8 cellular contexts compared by ENCODE assay signal in genomic region chr3:89113887-89114840, GRCh38. TPM values are rescaled to one million over a fixed set of nuclear protein-coding genes. Genes with fewer than 3 reads are reported as not detected.
DNase-seq lines count a peak whose midpoint lies in the region; ATAC-seq and TF ChIP-seq lines count a peak whose summit lies in the region.

No MANE protein-coding gene starts in this region.

- peak overlapping the region; percentile 39; the same call in 1 of the 2 replicates for H3K23ac ChIP-seq in IMR-90 (ENCODE audit: low read depth, low read length)

- H3K9me1 ChIP-seq in IMR-90 (ENCODE audit: insufficient read depth, low read length): no peaks in the 10 kb centered on the region; the same call in 1 of the 2 replicates

- no peaks in the 10 kb centered on the region for H3K9me3 ChIP-seq in ES-I3 (ENCODE audit: control insufficient read depth, insufficient read depth, low read length)
- no peaks in the 10 kb centered on the region for H3K9me3 ChIP-seq in IMR-90 (ENCODE audit: control insufficient read depth, insufficient read depth, low read length)

- peak overlapping the region; percentile 95 for H2AFZ ChIP-seq in IMR-90 (replicated peaks; ENCODE audit: low read length, poor library complexity)

- peak; percentile 42 for DNase-seq in IMR-90
- peak; percentile 59 for DNase-seq in epithelial cell of proximal tubule (ENCODE audit: low read depth)
- DNase-seq in mesenteric fat pad (ENCODE audit: low spot score): peak; percentile 90
- peak; percentile 82 for DNase-seq in superior temporal gyrus (ENCODE audit: extremely low spot score)
- no peak for DNase-seq in epidermal melanocyte (ENCODE audit: insufficient read length, low spot score)

- peak; percentile 94 for ATAC-seq in GM21528 (IDR thresholded peaks at IDR 0.05; ENCODE audit: low FRiP score, unreplicated experiment)
- ATAC-seq in IMR-90 (ENCODE audit: low read depth): peak; percentile 95

- H3K4me1 ChIP-seq in ES-I3 (ENCODE audit: insufficient read depth, low read length): no peaks in the 10 kb centered on the region
- H3K4me1 ChIP-seq in IMR-90 (ENCODE audit: control insufficient read depth, insufficient read depth, low read length): no peaks in the 10 kb centered on the region

- no peaks in the 10 kb centered on the region for H3K36me3 ChIP-seq in ES-I3 (ENCODE audit: insufficient read depth, low read length)
- no peaks in the 10 kb centered on the region for H3K36me3 ChIP-seq in IMR-90 (ENCODE audit: control insufficient read depth, insufficient read depth, low read length)

- H3K4ac ChIP-seq in IMR-90 (ENCODE audit: low read depth, low read length): no peak overlapping the region

- intact Hi-C loops in IMR-90 (cut with micrococcal nuclease): loop anchor here (5.0 to 10.0 kb wide), 2 partner anchors 912 to 1071 kb away; no protein-coding TSS in a partner anchor

- no peak overlapping the region for H4K91ac ChIP-seq in IMR-90 (ENCODE audit: insufficient read depth, low read depth, low read length)

- no peak overlapping the region for H2BK20ac ChIP-seq in IMR-90 (ENCODE audit: low read depth, low read length)

- no peak overlapping the region; the same call in 1 of the 2 replicates for H2BK120ac ChIP-seq in IMR-90 (ENCODE audit: low read depth, low read length)

- H2BK15ac ChIP-seq in IMR-90 (ENCODE audit: low read depth, low read length): no peak overlapping the region

- CTCF ChIA-PET in IMR-90 (lab: Yijun Ruan, JAX): interaction anchor here (0.6 kb wide), 1 partner anchor 146 kb away, joined by 4 read pairs; no protein-coding TSS in a partner anchor

- WGBS in IMR-90 (ENCODE audit: extremely low coverage in 2 of 2, insufficient read length in 1 of 2), 2 experiments: 2% methylated on average over 20 of the region's 42 CpGs; no CpG with 5 or more reads in 1 of the 2 experiments

- in situ Hi-C loops in IMR-90 (cut with MboI; ENCODE audit: low sequenced_read_pairs): no loop called here

- BruUV-seq in IMR-90 (replicated peaks; lab: Mats Ljungman, UMichigan): no TSS peak

- H3K4me3 ChIP-seq in IMR-90 (ENCODE audit: insufficient read depth, low read depth, low read length) (peak overlapping the region; percentile 58), epithelial cell of proximal tubule (ENCODE audit: low read depth, low read length) (peak overlapping the region; percentile 50)

- peak overlapping the region; percentile 63 for H3K9ac ChIP-seq in ES-I3 (ENCODE audit: low read depth, low read length)
- H3K9ac ChIP-seq in IMR-90 (ENCODE audit: low read depth, low read length): no peak overlapping the region

- H2AK9ac ChIP-seq in IMR-90 (replicated peaks; ENCODE audit: low read depth, low read length, poor library complexity): peak overlapping the region; percentile 81

- H3K18ac ChIP-seq in IMR-90 (ENCODE audit: low read depth, low read length): no peak overlapping the region

- H3K14ac ChIP-seq in IMR-90 (replicated peaks; ENCODE audit: low read depth, low read length): no peak overlapping the region

- H3K79me1 ChIP-seq in IMR-90 (ENCODE audit: low read depth in 1 of 2, low read length in 2 of 2): no peaks in the 10 kb centered on the region

- POLR2A ChIA-PET in IMR-90 (lab: Charles Lee; ENCODE audit: unreplicated experiment): no interaction called here

- H4K8ac ChIP-seq in IMR-90 (ENCODE audit: low read depth in 2 of 2, low read length in 2 of 2): no peak overlapping the region

- TF ChIP-seq RAD21 in IMR-90 (IDR thresholded peaks at IDR 0.05; ENCODE audit: low read length): peak; percentile 43

- H4K20me1 ChIP-seq in IMR-90 (ENCODE audit: insufficient read depth, low read length): no peaks in the 10 kb centered on the region

- dilution Hi-C loops in IMR-90 (cut with HindIII; ENCODE audit: low sequenced_read_pairs, unreplicated experiment): no loop called here

- H3K56ac ChIP-seq in IMR-90 (ENCODE audit: extremely low read depth, insufficient read depth, low read length): no peak overlapping the region

- H3K4me2 ChIP-seq in IMR-90 (ENCODE audit: low read depth, low read length): peak overlapping the region; percentile 86

- no peak for TF ChIP-seq POLR2A in IMR-90 (IDR thresholded peaks at IDR 0.05; ENCODE audit: low read depth, low read length)

- TF ChIP-seq CTCF in IMR-90 (conservative IDR thresholded peaks at IDR 0.05; ENCODE audit: low read depth, low read length) (peak; percentile 51), VCaP (conservative IDR thresholded peaks at IDR 0.05) (peak; percentile 75), epithelial cell of proximal tubule (conservative IDR thresholded peaks at IDR 0.05; ENCODE audit: low read depth, low read length) (peak; percentile 67)

- H3K27ac ChIP-seq in IMR-90 (ENCODE audit: insufficient read depth, low read length) (no peak overlapping the region), VCaP (no peak overlapping the region)

- no peak overlapping the region for H2BK5ac ChIP-seq in IMR-90 (ENCODE audit: low read depth, low read length, poor library complexity, severe bottlenecking)

- H4K5ac ChIP-seq in IMR-90 (ENCODE audit: low read depth, low read length): no peak overlapping the region

- H2AK5ac ChIP-seq in IMR-90 (ENCODE audit: low read depth, low read length): no peak overlapping the region

- H3K27me3 ChIP-seq in IMR-90 (ENCODE audit: control insufficient read depth, insufficient read depth, low read length): no peaks in the 10 kb centered on the region

TF ChIP-seq in IMR-90, 13 proteins besides CTCF, POLR2A, EP300 and RAD21:
- TF ChIP-seq MAZ (IDR thresholded peaks at IDR 0.05; ENCODE audit: borderline replicate concordance, low read depth, low read length) (no peak), MXI1 (IDR thresholded peaks at IDR 0.05; ENCODE audit: borderline replicate concordance, low read depth, low read length) (no peak), BHLHE40 (IDR thresholded peaks at IDR 0.05; ENCODE audit: low read depth, low read length) (no peak), MAFK (IDR thresholded peaks at IDR 0.05; ENCODE audit: low read depth, low read length) (no peak), ELK1 (IDR thresholded peaks at IDR 0.05; ENCODE audit: borderline replicate concordance, low read depth, low read length) (no peak), SMC3 (IDR thresholded peaks at IDR 0.05; ENCODE audit: low read depth, low read length) (peak; percentile 37; the same call in 1 of the 2 replicates), RFX5 (IDR thresholded peaks at IDR 0.05; ENCODE audit: low read depth, low read length) (no peak)

RNA-seq across cellular contexts. Expression of gene EPHA3, which starts 6.7 kb away (rescaled TPM):
- total RNA-seq in IMR-90 (2012; rRNA removed): 0.18 and 0.28 TPM in 2 replicates
- 0.04 and 0.10 TPM in 2 replicates for polyA plus RNA-seq in IMR-90 (2012; rRNA removed)
- polyA plus RNA-seq in IMR-90 (2012; cell fraction: cytosol; rRNA removed): under 0.01 and 0.02 TPM in 2 replicates
- 0.05 TPM in 1 of 2 replicates, not detected in the other for polyA plus RNA-seq in IMR-90 (2012; cell fraction: nucleus; rRNA removed; ENCODE audit: low replicate concordance)
- total RNA-seq in epithelial cell of proximal tubule: 0.06 TPM in 1 of 2 replicates, not detected in the other
- total RNA-seq in mesenteric fat pad: 2.8 TPM
